In genomic region chr4:101019941-101020401, GRCh38 we compare ENCODE assay signal across 8 cellular contexts.
DNase-seq lines count a peak whose midpoint lies in the region; ATAC-seq and TF ChIP-seq lines count a peak whose summit lies in the region.

No MANE protein-coding gene starts in this region.

- H3K27me3 ChIP-seq in CD4-positive, alpha-beta T cell (ENCODE audit: control insufficient read depth, insufficient read depth, low read length), result no peaks in the 10 kb centered on the region
- H3K27me3 ChIP-seq in transverse colon, result no peaks in the 10 kb centered on the region

- POLR2A ChIA-PET in CD4-positive, alpha-beta T cell (lab: Charles Lee), result interaction anchor here (0.6 to 2.4 kb wide), 7 partner anchors 14 to 398 kb away, joined by 3 to 15 read pairs (median 3); partner anchors contain the start of gene PPP3CA

- in situ Hi-C loops in transverse colon (cut with MboI; ENCODE audit: low pct_ligation_motif_present in 1 of 4, low pct_unique_long_range_greater_than_20kb in 1 of 4, low sequenced_read_pairs in 3 of 4), result no loop called here

- H3K27ac ChIP-seq in CD4-positive, alpha-beta T cell (ENCODE audit: low read depth, low read length), result peak overlapping the region; percentile 66
- H3K27ac ChIP-seq in caudate nucleus (ENCODE audit: low read depth, low read length), result peak overlapping the region; percentile 72
- peak overlapping the region; percentile 30 to 60 (median 56) for H3K27ac ChIP-seq in transverse colon

- DNase-seq in CD4-positive, alpha-beta T cell, result peak in 3 of 10 experiments; percentile 16 to 19 (median 18)
- no peak for DNase-seq in caudate nucleus (lab: John Stamatoyannopoulos, UW)
- no peak for DNase-seq in transverse colon
- DNase-seq in iPS-NIHi7 (ENCODE audit: extremely low spot score), result no peak
- no peak for DNase-seq in glutamatergic neuron
- no peak for DNase-seq in activated CD4-positive, CD25-positive, alpha-beta regulatory T cell (lab: John Stamatoyannopoulos, UW)

- H3K9me3 Mint-ChIP-seq in CD4-positive, alpha-beta T cell, result no peaks in the 10 kb centered on the region
- no peaks in the 10 kb centered on the region for H3K9me3 Mint-ChIP-seq in glutamatergic neuron (ENCODE audit: unreplicated experiment)

- H3K4me3 ChIP-seq in transverse colon, result no peak overlapping the region

- no peak for TF ChIP-seq EP300 in transverse colon (IDR thresholded peaks at IDR 0.05; ENCODE audit: low read depth)

- CTCF ChIA-PET in CD4-positive, alpha-beta T cell (lab: Charles Lee), result interaction anchor here (0.8 to 2.6 kb wide), 6 partner anchors 9 to 927 kb away, joined by 3 to 7 read pairs (median 5); partner anchors contain the start of gene PPP3CA

- no peaks in the 10 kb centered on the region for H3K36me3 Mint-ChIP-seq in CD4-positive, alpha-beta T cell (ENCODE audit: low read depth)
- no peaks in the 10 kb centered on the region for H3K36me3 Mint-ChIP-seq in glutamatergic neuron (ENCODE audit: unreplicated experiment)

- TF ChIP-seq CTCF in CD4-positive, alpha-beta T cell (IDR thresholded peaks at IDR 0.05), result no peak
- no peak for TF ChIP-seq CTCF in transverse colon (IDR thresholded peaks at IDR 0.05)
- TF ChIP-seq CTCF in glutamatergic neuron (IDR thresholded peaks at IDR 0.05; ENCODE audit: partially characterized antibody, unreplicated experiment), result no peak

- no peaks in the 10 kb centered on the region for H3K27me3 Mint-ChIP-seq in CD4-positive, alpha-beta T cell
- no peaks in the 10 kb centered on the region for H3K27me3 Mint-ChIP-seq in glutamatergic neuron (ENCODE audit: unreplicated experiment)

- H3K4me3 Mint-ChIP-seq in CD4-positive, alpha-beta T cell, result peak overlapping the region; percentile 34
- no peak overlapping the region for H3K4me3 Mint-ChIP-seq in glutamatergic neuron (ENCODE audit: unreplicated experiment)

- no peak for TF ChIP-seq POLR2A in transverse colon (IDR thresholded peaks at IDR 0.05)

- ATAC-seq in CD4-positive, alpha-beta T cell (ENCODE audit: poor library complexity), result peak; percentile 76
- ATAC-seq in GM19463 (IDR thresholded peaks at IDR 0.05; ENCODE audit: unreplicated experiment) (peak; percentile 58), HG03439 (IDR thresholded peaks at IDR 0.05; ENCODE audit: unreplicated experiment) (peak; percentile 29)

- no peaks in the 10 kb centered on the region for H3K9me3 ChIP-seq in CD4-positive, alpha-beta T cell (ENCODE audit: control insufficient read depth, low read length)
- H3K9me3 ChIP-seq in transverse colon, result no peaks in the 10 kb centered on the region

- 0 to 26% methylated on average over 1 of the region's 1 CpG for WGBS in transverse colon (ENCODE audit: low coverage in 1 of 2), 2 donors

- H3K36me3 ChIP-seq in transverse colon, result no peaks in the 10 kb centered on the region

- H3K4me1 Mint-ChIP-seq in CD4-positive, alpha-beta T cell (ENCODE audit: low read depth), result peaks cover 35% of the 10 kb centered on the region
- no peaks in the 10 kb centered on the region for H3K4me1 Mint-ChIP-seq in glutamatergic neuron (ENCODE audit: low read depth, unreplicated experiment)

- intact Hi-C loops in CD4-positive, alpha-beta T cell (cut with DNase I, micrococcal nuclease), result loop anchor here (2.0 to 5.0 kb wide), 2 partner anchors 19 to 327 kb away; partner anchors contain the start of gene PPP3CA (in 1 of the 2)
- intact Hi-C loops in transverse colon (cut with DNase I; ENCODE audit: low total_unique reads), result no loop called here

- H3K4me1 ChIP-seq in transverse colon, result peaks cover 5 to 19% (median 15%) of the 10 kb centered on the region in 4 donors

- H3K27ac Mint-ChIP-seq in CD4-positive, alpha-beta T cell, result peak overlapping the region; percentile 76
- H3K27ac Mint-ChIP-seq in glutamatergic neuron (ENCODE audit: unreplicated experiment), result no peak overlapping the region
